9 cellular contexts compared by ENCODE assay signal in the genomic region with DNA sequence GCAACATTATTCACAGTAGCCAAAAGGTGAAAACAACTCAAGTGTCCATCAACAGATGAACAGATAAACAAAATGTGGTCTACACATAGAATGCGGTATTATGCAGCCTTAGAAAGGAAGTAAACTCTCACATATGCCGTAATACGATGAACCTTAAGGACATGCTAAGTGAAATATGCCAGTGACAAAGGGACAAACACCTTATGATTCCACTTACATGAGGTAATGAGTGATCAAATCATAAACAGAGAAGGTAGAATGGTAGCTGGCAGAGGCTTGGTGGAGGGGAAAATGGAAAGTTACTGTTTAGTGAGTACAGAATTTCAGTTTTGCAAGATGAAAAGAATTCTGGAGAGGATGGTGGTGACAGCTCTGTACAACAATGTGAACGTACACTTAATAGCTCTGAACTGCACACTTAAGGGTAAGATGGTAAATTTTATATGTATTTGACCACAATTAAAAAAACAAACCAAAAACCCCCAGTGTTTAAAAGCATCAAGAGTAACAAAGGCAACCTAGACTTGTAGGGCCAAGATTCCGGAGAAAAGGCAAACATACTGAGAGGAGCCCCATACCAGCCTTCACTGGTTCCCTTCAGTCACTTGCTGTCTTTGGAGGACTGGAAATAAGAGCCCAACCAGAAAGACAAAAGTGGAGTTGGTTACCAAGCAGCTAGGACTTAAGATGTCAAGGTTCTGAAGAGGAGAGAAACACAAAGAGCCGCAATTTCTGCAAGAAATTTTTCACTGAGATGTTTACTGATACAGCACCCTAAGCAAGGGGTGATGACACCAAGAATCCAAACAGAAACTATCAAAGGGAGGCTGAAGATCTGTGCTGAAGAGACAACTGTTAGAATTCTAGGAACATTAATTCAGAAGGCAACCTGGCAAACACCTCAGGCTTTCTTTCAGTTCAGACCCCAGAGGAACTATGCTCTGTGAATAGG.
DNase-seq lines count a peak whose midpoint lies in the region; ATAC-seq and TF ChIP-seq lines count a peak whose summit lies in the region.
"Had no signal": no experiment of that assay in that cellular context is flagged by ENCODE, and none has a peak within 500 bp of the region (broad histone marks: within the 10 kb centered on the region; RNA-seq: fewer than 3 reads in every experiment).

No MANE protein-coding gene starts in this region.

- ATAC-seq in GM19043 (IDR thresholded peaks at IDR 0.05; ENCODE audit: low read depth, unreplicated experiment) (peak; percentile 16), HG03280 (IDR thresholded peaks at IDR 0.05; ENCODE audit: unreplicated experiment) (peak; percentile 24)
- ATAC-seq: HCT116 had no signal

- H3K4me2 ChIP-seq in trophoblast cell (ENCODE audit: low read length) = no peak overlapping the region

- H3K9ac ChIP-seq in trophoblast cell (ENCODE audit: low read length) = no peak overlapping the region

- H4K91ac ChIP-seq in trophoblast cell (ENCODE audit: low read depth, low read length) = no peak overlapping the region

- no peak overlapping the region for H3K14ac ChIP-seq in trophoblast cell (ENCODE audit: low read length)

- no peak overlapping the region for H2AFZ ChIP-seq in trophoblast cell (ENCODE audit: insufficient read depth, low read length, poor library complexity)

- H3K36me3 ChIP-seq in trophoblast cell (ENCODE audit: control insufficient read depth in 1 of 2, insufficient read depth in 2 of 2, low read length in 2 of 2) = no peaks in the 10 kb centered on the region
- no peaks in the 10 kb centered on the region for H3K36me3 ChIP-seq in right atrium auricular region

- H2BK5ac ChIP-seq in trophoblast cell (ENCODE audit: low read depth, low read length, poor library complexity) = no peak overlapping the region

- no CpG with 5 or more reads among the region's 6 CpGs for WGBS in trophoblast cell (ENCODE audit: extremely low coverage, insufficient coverage, insufficient read length)

- H4K8ac ChIP-seq in trophoblast cell (ENCODE audit: low read depth, low read length) = no peak overlapping the region

- peaks cover 2% of the 10 kb centered on the region for H3K79me2 ChIP-seq in trophoblast cell (ENCODE audit: control insufficient read depth, insufficient read depth, low read length, poor library complexity)

- no peaks in the 10 kb centered on the region for H3K79me1 ChIP-seq in trophoblast cell (ENCODE audit: low read length)

- no peaks in the 10 kb centered on the region for H3K27me3 Mint-ChIP-seq in activated naive CD8-positive, alpha-beta T cell treated with anti-CD3 and anti-CD28 coated beads for 36 hours

- no peak overlapping the region for H3K4me3 ChIP-seq in trophoblast cell (ENCODE audit: low read depth, low read length)
- H3K4me3 ChIP-seq in right atrium auricular region = no peak overlapping the region

- no peaks in the 10 kb centered on the region for H3K27me3 ChIP-seq in trophoblast cell (ENCODE audit: insufficient read depth, low read length)
- no peaks in the 10 kb centered on the region for H3K27me3 ChIP-seq in right atrium auricular region

- peak overlapping the region; percentile 5 for H3K4me3 Mint-ChIP-seq in activated naive CD8-positive, alpha-beta T cell treated with anti-CD3 and anti-CD28 coated beads for 36 hours

- no peak for TF ChIP-seq CTCF in right atrium auricular region (IDR thresholded peaks at IDR 0.05)

- peak overlapping the region; percentile 41 for H3K4ac ChIP-seq in trophoblast cell (ENCODE audit: low read depth, low read length)

- H3K27ac ChIP-seq in trophoblast cell (ENCODE audit: low read depth, low read length) = peak overlapping the region; percentile 11
- no peak overlapping the region for H3K27ac ChIP-seq in right atrium auricular region

- H2BK120ac ChIP-seq in trophoblast cell (ENCODE audit: insufficient read depth, low read length, poor library complexity) = no peak overlapping the region

- H3K4me1 Mint-ChIP-seq in activated naive CD8-positive, alpha-beta T cell treated with anti-CD3 and anti-CD28 coated beads for 36 hours = peaks cover 73% of the 10 kb centered on the region

- H2BK12ac ChIP-seq in trophoblast cell (ENCODE audit: low read length) = no peak overlapping the region

- no peaks in the 10 kb centered on the region for H3K9me3 Mint-ChIP-seq in activated naive CD8-positive, alpha-beta T cell treated with anti-CD3 and anti-CD28 coated beads for 36 hours

- peaks cover 0 to 2% of the 10 kb centered on the region in 2 experiments for H3K4me1 ChIP-seq in trophoblast cell (ENCODE audit: control insufficient read depth in 1 of 2, insufficient read depth in 2 of 2, low read length in 2 of 2)
- H3K4me1 ChIP-seq in right atrium auricular region = peaks cover 0 to 41% of the 10 kb centered on the region in 2 donors

- H3K23ac ChIP-seq in trophoblast cell (ENCODE audit: low read length) = no peak overlapping the region

- no peak overlapping the region for H4K12ac ChIP-seq in trophoblast cell (ENCODE audit: low read depth, low read length)

- no peaks in the 10 kb centered on the region for H3K9me3 ChIP-seq in trophoblast cell (ENCODE audit: insufficient read depth, low read depth, low read length)
- H3K9me3 ChIP-seq in right atrium auricular region = no peaks in the 10 kb centered on the region

- no peak overlapping the region for H3K18ac ChIP-seq in trophoblast cell (ENCODE audit: low read length)

- H2AK5ac ChIP-seq in trophoblast cell (ENCODE audit: low read length) = no peak overlapping the region

- peak overlapping the region; percentile 64 for H3K27ac Mint-ChIP-seq in activated naive CD8-positive, alpha-beta T cell treated with anti-CD3 and anti-CD28 coated beads for 36 hours

- peaks cover 30% of the 10 kb centered on the region for H3K36me3 Mint-ChIP-seq in activated naive CD8-positive, alpha-beta T cell treated with anti-CD3 and anti-CD28 coated beads for 36 hours

- no peak for DNase-seq in activated naive CD8-positive, alpha-beta T cell treated with anti-CD3 and anti-CD28 coated beads for 36 hours
- peak; percentile 29 to 68 for DNase-seq in trophoblast cell
- no peak for DNase-seq in Ammon's horn (ENCODE audit: low spot score)
- no peak for DNase-seq in NOMO-1 treated with DMSO at 0.1 percent for 48 hours (lab: John Stamatoyannopoulos, UW; ENCODE audit: unreplicated experiment)
- no peak for DNase-seq in right atrium auricular region (ENCODE audit: low spot score)
- DNase-seq in cerebellar cortex (ENCODE audit: low spot score) = no peak

Comparison
In these comparisons a context has a peak if more than half of its experiments do, and no peak if none do; other contexts are left out.
1. DNase-seq: peak in trophoblast cell (2 of 2); none in activated naive CD8-positive, alpha-beta T cell treated with anti-CD3 and anti-CD28 coated beads for 36 hours (single experiment), Ammon's horn (single experiment), NOMO-1 treated with DMSO at 0.1 percent for 48 hours (single experiment), right atrium auricular region (single experiment) and cerebellar cortex (single experiment).